In the genomic region with DNA sequence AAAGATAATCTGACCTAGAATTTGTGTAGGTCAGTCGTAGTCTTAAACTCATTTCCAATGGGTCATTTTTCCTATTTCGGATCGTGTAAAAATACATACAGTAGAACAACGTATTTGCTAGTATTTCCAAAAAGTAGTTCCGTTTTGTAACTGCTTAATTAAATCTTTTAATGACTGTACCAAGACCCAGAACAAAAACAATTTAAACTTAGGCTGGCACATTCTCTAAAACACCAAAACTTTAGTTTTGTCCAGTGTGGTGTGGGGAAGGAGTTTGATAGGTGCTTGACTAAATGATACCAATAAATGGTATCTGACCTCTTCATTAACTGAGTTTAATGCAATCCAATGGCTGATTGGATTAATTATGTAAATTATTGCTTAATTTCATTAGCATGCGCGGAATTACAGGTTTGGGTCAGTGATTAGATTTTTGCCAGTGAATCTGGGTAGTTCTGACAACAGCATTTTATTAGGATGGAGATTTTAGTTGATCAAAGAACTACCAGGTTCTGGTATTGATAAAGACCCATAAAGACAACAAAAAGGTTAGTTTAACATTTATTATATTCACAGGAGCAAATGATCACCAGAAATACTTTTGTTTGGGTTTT, we compare ENCODE assay signal across 10 cellular contexts. TPM values are rescaled to one million over a fixed set of nuclear protein-coding genes. Genes with fewer than 3 reads are reported as not detected.
A peak's percentile ranks its signal among the peaks of the same experiment; 100 is the strongest.
DNase-seq lines count a peak whose midpoint lies in the region; ATAC-seq and TF ChIP-seq lines count a peak whose summit lies in the region.
"Had no signal": no experiment of that assay in that cellular context is flagged by ENCODE, and none has a peak within 500 bp of the region (broad histone marks: within the 10 kb centered on the region; RNA-seq: fewer than 3 reads in every experiment).

No MANE protein-coding gene starts in this region.

- WGBS in spleen, 5 donors: 39 to 45% (median 41%) methylated on average over 7 of the region's 7 CpGs

- intact Hi-C loops in spleen (cut with DNase I; ENCODE audit: low total_unique reads): loop anchor here (2.0 to 10.0 kb wide), 5 partner anchors 19 to 707 kb away; partner anchors contain the start of gene ZNF184
- intact Hi-C loops in activated T-helper 2 cell treated with anti-CD3 and anti-CD28 coated beads, Interferon-gamma antibody, Interleukin-2, Interleukin-4, amounts not matched to agents 10 μg/mL and 5 μg/mL and 100 μg/mL, durations not matched to agents 14 hours and 24 hours and 36 hours (cut with micrococcal nuclease): loop anchor here (2.0 to 10.0 kb wide), 6 partner anchors 207 to 1617 kb away; a partner anchor contains a TSS

- peak overlapping the region; percentile 51 for H3K4me3 ChIP-seq in fibroblast of pulmonary artery (replicated peaks; ENCODE audit: low read depth, low read length)
- peak overlapping the region in 5 of 8 donors; percentile 22 to 77 (median 40) for H3K4me3 ChIP-seq in spleen

- peaks cover 0 to 11% (median 0%) of the 10 kb centered on the region in 7 donors for H3K27me3 ChIP-seq in spleen (replicated peaks in 1 of 7)

- H3K27me3 Mint-ChIP-seq in activated naive CD4-positive, alpha-beta T cell treated with anti-CD3 and anti-CD28 coated beads, Interleukin-2, amount 50 U/mL, for 24 hours: no peaks in the 10 kb centered on the region
- H3K27me3 Mint-ChIP-seq in activated T-helper 2 cell treated with anti-CD3 and anti-CD28 coated beads, Interferon-gamma antibody, Interleukin-2, Interleukin-4, amounts not matched to agents 10 μg/mL and 5 μg/mL and 100 μg/mL, durations not matched to agents 14 hours and 24 hours and 36 hours (ENCODE audit: low read depth): no peaks in the 10 kb centered on the region
- H3K27me3 Mint-ChIP-seq: effector memory CD8-positive, alpha-beta T cell had no signal

- peaks cover 20% of the 10 kb centered on the region for H3K4me1 Mint-ChIP-seq in activated naive CD4-positive, alpha-beta T cell treated with anti-CD3 and anti-CD28 coated beads, Interleukin-2, amount 50 U/mL, for 24 hours
- H3K4me1 Mint-ChIP-seq in activated T-helper 2 cell treated with anti-CD3 and anti-CD28 coated beads, Interferon-gamma antibody, Interleukin-2, Interleukin-4, amounts not matched to agents 10 μg/mL and 5 μg/mL and 100 μg/mL, durations not matched to agents 14 hours and 24 hours and 36 hours (ENCODE audit: low read depth): peaks cover 38% of the 10 kb centered on the region

- in situ Hi-C loops in KBM-7 (cut with MboI; ENCODE audit: low pct_unique_long_range_greater_than_20kb, low sequenced_read_pairs): no loop called here

- peaks cover 2% of the 10 kb centered on the region for H3K36me3 Mint-ChIP-seq in activated naive CD4-positive, alpha-beta T cell treated with anti-CD3 and anti-CD28 coated beads, Interleukin-2, amount 50 U/mL, for 24 hours
- H3K36me3 Mint-ChIP-seq in activated T-helper 2 cell treated with anti-CD3 and anti-CD28 coated beads, Interferon-gamma antibody, Interleukin-2, Interleukin-4, amounts not matched to agents 10 μg/mL and 5 μg/mL and 100 μg/mL, durations not matched to agents 14 hours and 24 hours and 36 hours (ENCODE audit: low read depth): peaks cover 5% of the 10 kb centered on the region

- no peaks in the 10 kb centered on the region for H3K36me3 ChIP-seq in spleen

- peaks cover 4 to 60% (median 35%) of the 10 kb centered on the region in 6 donors for H3K4me1 ChIP-seq in spleen

- peaks cover 0 to 11% (median 0%) of the 10 kb centered on the region in 8 donors for H3K9me3 ChIP-seq in spleen

- peak overlapping the region; percentile 77 for H3K4me3 Mint-ChIP-seq in activated naive CD4-positive, alpha-beta T cell treated with anti-CD3 and anti-CD28 coated beads, Interleukin-2, amount 50 U/mL, for 24 hours
- no peak overlapping the region for H3K4me3 Mint-ChIP-seq in activated T-helper 2 cell treated with anti-CD3 and anti-CD28 coated beads, Interferon-gamma antibody, Interleukin-2, Interleukin-4, amounts not matched to agents 10 μg/mL and 5 μg/mL and 100 μg/mL, durations not matched to agents 14 hours and 24 hours and 36 hours (ENCODE audit: low read depth)

- TF ChIP-seq POLR2A in spleen (IDR thresholded peaks at IDR 0.05): no peak

- ATAC-seq in GM21381 (IDR thresholded peaks at IDR 0.05; ENCODE audit: unreplicated experiment): no peak

- peak overlapping the region in 7 of 8 donors; percentile 84 to 95 (median 93) for H3K27ac ChIP-seq in spleen

- H3K9me3 Mint-ChIP-seq in activated naive CD4-positive, alpha-beta T cell treated with anti-CD3 and anti-CD28 coated beads, Interleukin-2, amount 50 U/mL, for 24 hours: peaks cover 3% of the 10 kb centered on the region
- no peaks in the 10 kb centered on the region for H3K9me3 Mint-ChIP-seq in activated T-helper 2 cell treated with anti-CD3 and anti-CD28 coated beads, Interferon-gamma antibody, Interleukin-2, Interleukin-4, amounts not matched to agents 10 μg/mL and 5 μg/mL and 100 μg/mL, durations not matched to agents 14 hours and 24 hours and 36 hours

- TF ChIP-seq CTCF in fibroblast of pulmonary artery (IDR thresholded peaks at IDR 0.05; ENCODE audit: low read length, missing control alignments) (no peak), spleen (IDR thresholded peaks at IDR 0.05 in 8 of 11, conservative IDR thresholded peaks at IDR 0.05 in 3 of 11) (no peak)

- DNase-seq in activated naive CD4-positive, alpha-beta T cell treated with Interleukin-2 at 50 U/mL for 16 hours: no peak
- DNase-seq in RPMI8226 (peak; percentile 22), fibroblast of pulmonary artery (ENCODE audit: low read depth) (no peak), spleen (no peak), KBM-7 (no peak)
- DNase-seq in activated T-helper 2 cell treated with anti-CD3 and anti-CD28 coated beads, Interferon-gamma antibody, Interleukin-2, Interleukin-4, amounts not matched to agents 10 μg/mL and 5 μg/mL and 100 μg/mL, durations not matched to agents 14 hours and 24 hours and 36 hours (ENCODE audit: low spot score): no peak

- peak overlapping the region; percentile 81 for H3K27ac Mint-ChIP-seq in activated naive CD4-positive, alpha-beta T cell treated with anti-CD3 and anti-CD28 coated beads, Interleukin-2, amount 50 U/mL, for 24 hours
- H3K27ac Mint-ChIP-seq in activated T-helper 2 cell treated with anti-CD3 and anti-CD28 coated beads, Interferon-gamma antibody, Interleukin-2, Interleukin-4, amounts not matched to agents 10 μg/mL and 5 μg/mL and 100 μg/mL, durations not matched to agents 14 hours and 24 hours and 36 hours: no peak overlapping the region

RNA-seq across cellular contexts. Expression of gene OR2B2, which starts 20.8 kb away (rescaled TPM):
- total RNA-seq in spleen: not detected
- not detected for polyA plus RNA-seq in spleen
- total RNA-seq in activated T-helper 2 cell treated with anti-CD3 and anti-CD28 coated beads, Interferon-gamma antibody, Interleukin-2, Interleukin-4, amounts not matched to agents 10 μg/mL and 5 μg/mL and 100 μg/mL, durations not matched to agents 14 hours and 24 hours and 36 hours: not detected in 2 replicates
- total RNA-seq: pulmonary artery endothelial cell had no signal
